ENCODE assay signal across 8 cellular contexts in the genomic region with DNA sequence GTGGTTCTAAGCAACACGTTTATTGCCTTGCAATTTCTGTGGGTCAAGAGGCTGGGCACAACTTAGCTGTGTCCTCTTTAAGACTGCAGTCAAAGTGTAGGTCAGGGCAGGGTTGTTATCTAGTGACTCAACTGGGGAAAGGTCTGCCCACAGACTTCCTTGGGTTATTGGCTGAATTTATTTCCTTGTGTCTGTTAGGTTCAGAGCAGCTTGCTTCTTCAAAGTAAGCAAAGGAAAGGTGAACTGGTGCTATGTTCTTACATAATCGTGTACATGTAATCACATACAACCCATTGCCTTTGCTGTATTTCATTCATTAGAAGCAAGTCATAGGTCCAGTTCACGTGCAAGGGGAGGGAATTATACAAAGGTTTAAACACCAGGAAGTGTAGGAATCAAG. TPM values are rescaled to one million over a fixed set of nuclear protein-coding genes. Genes with fewer than 3 reads are reported as not detected.
DNase-seq lines count a peak whose midpoint lies in the region; ATAC-seq, FAIRE-seq and TF ChIP-seq lines count a peak whose summit lies in the region.
"Not testable (repeated sequence)": the region's sequence is repeated elsewhere in the genome, so short reads cannot be mapped to it uniquely, and the experiment has no call there.

No MANE protein-coding gene starts in this region.

- peaks cover 45% of the 10 kb centered on the region for H3K4me1 ChIP-seq in CD4-positive, CD25-positive, alpha-beta regulatory T cell (ENCODE audit: control insufficient read depth, insufficient read depth, low read length, poor library complexity, severe bottlenecking)
- H3K4me1 ChIP-seq in mammary epithelial cell (ENCODE audit: insufficient read depth, low read length): peaks cover 21% of the 10 kb centered on the region
- not testable (repeated sequence) for H3K4me1 ChIP-seq in small intestine (ENCODE audit: control insufficient read depth in 2 of 2, insufficient read depth in 1 of 2, low read depth in 1 of 2, low read length in 1 of 2)

- H3K27ac Mint-ChIP-seq in CD4-positive, CD25-positive, alpha-beta regulatory T cell: peak overlapping the region in 1 of 3 donors; percentile 66
- H3K27ac Mint-ChIP-seq in T-helper 2 cell treated with Interferon-gamma antibody and Interleukin-4, amounts not matched to agents 5 μg/mL and 100 μg/mL, for 36 hours: not testable (repeated sequence)

- intact Hi-C loops in mammary epithelial cell (cut with micrococcal nuclease): not testable (repeated sequence)

- dilution Hi-C loops in mammary epithelial cell (cut with HindIII; ENCODE audit: low sequenced_read_pairs): not testable (repeated sequence)

- BruUV-seq in mammary epithelial cell (replicated peaks; lab: Mats Ljungman, UMichigan): not testable (repeated sequence)

- H3K9me3 ChIP-seq in CD4-positive, CD25-positive, alpha-beta regulatory T cell (ENCODE audit: control insufficient read depth in 2 of 2, low read length in 2 of 2); mammary epithelial cell (replicated peaks; ENCODE audit: insufficient read depth, low read length); small intestine (ENCODE audit: control insufficient read depth, low read depth): not testable (repeated sequence)

- peak in 1 of 3 donors; percentile 38 for DNase-seq in CD4-positive, CD25-positive, alpha-beta regulatory T cell
- not testable (repeated sequence) for DNase-seq in GM12892 (ENCODE audit: insufficient read length)
- DNase-seq in HT-29 (ENCODE audit: low spot score) (peak; percentile 74), NOMO-1 treated with DMSO at 0.1 percent for 48 hours (lab: John Stamatoyannopoulos, UW; ENCODE audit: unreplicated experiment) (peak; percentile 46), mammary epithelial cell (peak; percentile 42), kidney tubule cell (ENCODE audit: low spot score) (peak; percentile 82), small intestine (peak; percentile 92)
- DNase-seq in T-helper 2 cell treated with Interferon-gamma antibody and Interleukin-4, amounts not matched to agents 5 μg/mL and 100 μg/mL, for 36 hours (ENCODE audit: low spot score): peak; percentile 21

- in situ Hi-C loops in mammary epithelial cell (cut with MboI; ENCODE audit: low sequenced_read_pairs in 2 of 2): not testable (repeated sequence)

- WGBS in mammary epithelial cell (ENCODE audit: low coverage, missing lambda C conversion rate): 86% methylated on average over 3 of the region's 3 CpGs
- WGBS in small intestine, 3 donors: 10 to 47% (median 19%) methylated on average over 3 of the region's 3 CpGs

- H4K20me1 ChIP-seq in mammary epithelial cell (ENCODE audit: insufficient read depth, low read length): not testable (repeated sequence)

- H3K9me3 Mint-ChIP-seq in CD4-positive, CD25-positive, alpha-beta regulatory T cell: not testable (repeated sequence)
- peaks cover 15% of the 10 kb centered on the region for H3K9me3 Mint-ChIP-seq in T-helper 2 cell treated with Interferon-gamma antibody and Interleukin-4, amounts not matched to agents 5 μg/mL and 100 μg/mL, for 36 hours

- not testable (repeated sequence) for H3K27me3 ChIP-seq in CD4-positive, CD25-positive, alpha-beta regulatory T cell (ENCODE audit: control insufficient read depth, insufficient read depth, low read length); mammary epithelial cell (ENCODE audit: insufficient read depth, low read length); small intestine (ENCODE audit: control insufficient read depth in 2 of 2, insufficient read depth in 2 of 2, low read length in 2 of 2)

- not testable (repeated sequence) for TF ChIP-seq POLR2A in GM12892 (IDR thresholded peaks at IDR 0.05; ENCODE audit: low read depth, low read length)

- peaks cover 88% of the 10 kb centered on the region for H3K79me2 ChIP-seq in mammary epithelial cell (ENCODE audit: insufficient read depth, low read length)

- peaks cover 10% of the 10 kb centered on the region for H3K36me3 Mint-ChIP-seq in CD4-positive, CD25-positive, alpha-beta regulatory T cell
- peaks cover 34% of the 10 kb centered on the region for H3K36me3 Mint-ChIP-seq in T-helper 2 cell treated with Interferon-gamma antibody and Interleukin-4, amounts not matched to agents 5 μg/mL and 100 μg/mL, for 36 hours (ENCODE audit: low read depth)

- peak overlapping the region; percentile 98 for H3K4me3 ChIP-seq in CD4-positive, CD25-positive, alpha-beta regulatory T cell (ENCODE audit: low read depth, low read length)
- H3K4me3 ChIP-seq in mammary epithelial cell (replicated peaks in 1 of 3; ENCODE audit: insufficient read depth in 1 of 3, low read depth in 2 of 3, low read length in 3 of 3); small intestine (ENCODE audit: low read depth in 1 of 2, low read length in 2 of 2): not testable (repeated sequence)

- not testable (repeated sequence) for H2AFZ ChIP-seq in mammary epithelial cell (ENCODE audit: low read depth, low read length)

- peaks cover 52 to 82% (median 62%) of the 10 kb centered on the region in 4 donors for H3K4me1 Mint-ChIP-seq in CD4-positive, CD25-positive, alpha-beta regulatory T cell
- peaks cover 57% of the 10 kb centered on the region for H3K4me1 Mint-ChIP-seq in T-helper 2 cell treated with Interferon-gamma antibody and Interleukin-4, amounts not matched to agents 5 μg/mL and 100 μg/mL, for 36 hours (ENCODE audit: low read depth)

- not testable (repeated sequence) for H3K36me3 ChIP-seq in CD4-positive, CD25-positive, alpha-beta regulatory T cell (ENCODE audit: control insufficient read depth, insufficient read depth, low read length); mammary epithelial cell (ENCODE audit: insufficient read depth, low read length); small intestine (ENCODE audit: control insufficient read depth in 2 of 2, insufficient read depth in 2 of 2, low read length in 2 of 2)

- H3K9ac ChIP-seq in mammary epithelial cell (ENCODE audit: insufficient read depth, low read length): not testable (repeated sequence)

- ATAC-seq in CD4-positive, CD25-positive, alpha-beta regulatory T cell (ENCODE audit: low read depth in 2 of 2): not testable (repeated sequence)

- H3K4me3 Mint-ChIP-seq in CD4-positive, CD25-positive, alpha-beta regulatory T cell: peak overlapping the region; percentile 54 to 96 (median 72)
- H3K4me3 Mint-ChIP-seq in T-helper 2 cell treated with Interferon-gamma antibody and Interleukin-4, amounts not matched to agents 5 μg/mL and 100 μg/mL, for 36 hours: peak overlapping the region; percentile 71

- FAIRE-seq in GM12892 (lab: Jason Lieb, UNC): peak; percentile 70
- not testable (repeated sequence) for FAIRE-seq in small intestine (lab: Jason Lieb, UNC)

- peak overlapping the region; percentile 69 for H3K4me2 ChIP-seq in mammary epithelial cell (ENCODE audit: insufficient read depth, low read depth, low read length)

- H3K27me3 Mint-ChIP-seq in CD4-positive, CD25-positive, alpha-beta regulatory T cell; T-helper 2 cell treated with Interferon-gamma antibody and Interleukin-4, amounts not matched to agents 5 μg/mL and 100 μg/mL, for 36 hours (ENCODE audit: low read depth): not testable (repeated sequence)

- CTCF ChIA-PET in mammary epithelial cell (lab: Charles Lee; ENCODE audit: low non-redundant PET): not testable (repeated sequence)

- TF ChIP-seq CTCF in mammary epithelial cell (conservative IDR thresholded peaks at IDR 0.05 in 1 of 2, IDR thresholded peaks at IDR 0.05 in 1 of 2; ENCODE audit: extremely low read depth in 1 of 2, insufficient read depth in 1 of 2, low read depth in 1 of 2, low read length in 2 of 2): not testable (repeated sequence)

- not testable (repeated sequence) for H3K27ac ChIP-seq in CD4-positive, CD25-positive, alpha-beta regulatory T cell (ENCODE audit: insufficient read depth, low read length, poor library complexity, severe bottlenecking)
- H3K27ac ChIP-seq in mammary epithelial cell (ENCODE audit: insufficient read depth, low read depth, low read length): peak overlapping the region; percentile 44
- H3K27ac ChIP-seq in small intestine (ENCODE audit: low read depth in 1 of 2, low read length in 1 of 2): peak overlapping the region; percentile 24 to 58

RNA-seq across cellular contexts. Expression of a gene that starts 5.9 kb away (rescaled TPM):
- total RNA-seq in CD4-positive, CD25-positive, alpha-beta regulatory T cell: 53.1 TPM
- 1 to 10 TPM; 2.1 to 6.2 (median 4.2) TPM for polyA plus RNA-seq in CD4-positive, CD25-positive, alpha-beta regulatory T cell
- polyA plus RNA-seq in GM12892 (2012; ENCODE audit: missing spikeins): 7.7 TPM
- total RNA-seq in HT-29 (2014; rRNA removed; shearing (Covaris generic)): 37.5 and 38.5 TPM in 2 replicates
- 10 to 100 TPM; 13.1 to 32.3 TPM for total RNA-seq in mammary epithelial cell
- polyA plus RNA-seq in mammary epithelial cell: 4.3 TPM
- polyA minus RNA-seq in mammary epithelial cell: 1.4 TPM
- polyA plus RNA-seq in small intestine: 10 to 100 TPM in 2 of 3 donors, 1 to 10 TPM in 1; 8.9 to 19.9 (median 17.6) TPM
